1 cellular context compared by ENCODE assay signal in genomic region chr14:25034803-25035681, GRCh38.
TF ChIP-seq lines count a peak whose summit lies in the region.

No MANE protein-coding gene starts in this region.

TF ChIP-seq in HepG2, 621 proteins besides CTCF, POLR2A, EP300 and RAD21 (continued from another document and continues in another):
- no peak for TF ChIP-seq ZNF800 (CRISPR knock-in tag; IDR thresholded peaks at IDR 0.05)
- no peak for TF ChIP-seq GLI4 (CRISPR knock-in tag; IDR thresholded peaks at IDR 0.05; ENCODE audit: borderline replicate concordance)
- no peak for TF ChIP-seq GMEB1 (CRISPR knock-in tag; IDR thresholded peaks at IDR 0.05; ENCODE audit: borderline replicate concordance)
- no peak for TF ChIP-seq ZNF552 (CRISPR knock-in tag; IDR thresholded peaks at IDR 0.05; ENCODE audit: borderline replicate concordance)
- no peak for TF ChIP-seq ZNF33A (CRISPR knock-in tag; IDR thresholded peaks at IDR 0.05; ENCODE audit: borderline replicate concordance)
- no peak for TF ChIP-seq ISX (CRISPR knock-in tag; conservative IDR thresholded peaks at IDR 0.05)
- TF ChIP-seq ZNF30 (CRISPR knock-in tag; IDR thresholded peaks at IDR 0.05), result no peak
- no peak; the same call in 1 of the 2 replicates for TF ChIP-seq MTA1 (CRISPR knock-in tag; IDR thresholded peaks at IDR 0.05; ENCODE audit: borderline replicate concordance)
- peak; percentile 94 for TF ChIP-seq RXRB (CRISPR knock-in tag; IDR thresholded peaks at IDR 0.05; ENCODE audit: borderline replicate concordance)
- no peak for TF ChIP-seq TEF (CRISPR knock-in tag; IDR thresholded peaks at IDR 0.05)
- 0 out of 2 replicates have a peak, but pooled peaks have one; percentile 34 for TF ChIP-seq ZNF770 (CRISPR knock-in tag; IDR thresholded peaks at IDR 0.05)
- peak; percentile 89 for TF ChIP-seq MEF2D (CRISPR knock-in tag; IDR thresholded peaks at IDR 0.05)
- no peak for TF ChIP-seq ZNF274 (CRISPR knock-in tag; IDR thresholded peaks at IDR 0.05)
- TF ChIP-seq ZNF672 (CRISPR knock-in tag; IDR thresholded peaks at IDR 0.05), result no peak
- TF ChIP-seq CBFB (CRISPR knock-in tag; IDR thresholded peaks at IDR 0.05), result no peak
- TF ChIP-seq ZNF383 (CRISPR knock-in tag; IDR thresholded peaks at IDR 0.05; ENCODE audit: borderline replicate concordance), result no peak
- no peak for TF ChIP-seq BRCA1 (CRISPR knock-in tag; IDR thresholded peaks at IDR 0.05)
- TF ChIP-seq ZNF460 (CRISPR knock-in tag; IDR thresholded peaks at IDR 0.05; ENCODE audit: borderline replicate concordance), result no peak; the same call in 1 of the 2 replicates
- TF ChIP-seq ZBTB26 (CRISPR knock-in tag; IDR thresholded peaks at IDR 0.05; ENCODE audit: borderline replicate concordance), result no peak
- TF ChIP-seq ZFP90 (CRISPR knock-in tag; IDR thresholded peaks at IDR 0.05; ENCODE audit: borderline replicate concordance), result no peak
- no peak for TF ChIP-seq JARID2 (CRISPR knock-in tag; IDR thresholded peaks at IDR 0.05; ENCODE audit: insufficient replicate concordance)
- no peak for TF ChIP-seq ADNP (CRISPR knock-in tag; IDR thresholded peaks at IDR 0.05)
- TF ChIP-seq PLSCR1 (CRISPR knock-in tag; IDR thresholded peaks at IDR 0.05; ENCODE audit: borderline replicate concordance), result no peak
- TF ChIP-seq SMAD1 (CRISPR knock-in tag; IDR thresholded peaks at IDR 0.05; ENCODE audit: borderline replicate concordance, low read depth), result no peak
- TF ChIP-seq SMARCC2 (IDR thresholded peaks at IDR 0.05), result no peak
- TF ChIP-seq ARNT (IDR thresholded peaks at IDR 0.05), result no peak
- TF ChIP-seq SALL2 (CRISPR knock-in tag; IDR thresholded peaks at IDR 0.05), result no peak
- TF ChIP-seq MIER2 (CRISPR knock-in tag; IDR thresholded peaks at IDR 0.05), result peak; percentile 79
- TF ChIP-seq ZNF275 (CRISPR knock-in tag; IDR thresholded peaks at IDR 0.05; ENCODE audit: borderline replicate concordance), result no peak
- no peak for TF ChIP-seq ZBTB44 (CRISPR knock-in tag; IDR thresholded peaks at IDR 0.05)
- 0 out of 2 replicates have a peak, but pooled peaks have one; percentile 31 for TF ChIP-seq RFX3 (CRISPR knock-in tag; IDR thresholded peaks at IDR 0.05)
- no peak for TF ChIP-seq PAWR (CRISPR knock-in tag; IDR thresholded peaks at IDR 0.05; ENCODE audit: borderline replicate concordance)
- TF ChIP-seq ZNF337 (CRISPR knock-in tag; IDR thresholded peaks at IDR 0.05; ENCODE audit: borderline replicate concordance, low read depth), result no peak
- no peak for TF ChIP-seq ZNF282 (IDR thresholded peaks at IDR 0.05; ENCODE audit: partially characterized antibody)
- TF ChIP-seq ZNF605 (CRISPR knock-in tag; IDR thresholded peaks at IDR 0.05), result no peak
- TF ChIP-seq NFKBIZ (CRISPR knock-in tag; IDR thresholded peaks at IDR 0.05), result no peak; the same call in 1 of the 2 replicates
- no peak for TF ChIP-seq ZNF766 (CRISPR knock-in tag; IDR thresholded peaks at IDR 0.05; ENCODE audit: borderline replicate concordance)
- TF ChIP-seq PREB (CRISPR knock-in tag; IDR thresholded peaks at IDR 0.05), result no peak
- peak; percentile 64; the same call in 1 of the 2 replicates for TF ChIP-seq MEIS2 (CRISPR knock-in tag; IDR thresholded peaks at IDR 0.05)
- no peak for TF ChIP-seq ZNF781 (CRISPR knock-in tag; IDR thresholded peaks at IDR 0.05; ENCODE audit: borderline replicate concordance, not compliant biosample characterization)
- TF ChIP-seq CENPT (CRISPR knock-in tag; IDR thresholded peaks at IDR 0.05; ENCODE audit: low read depth), result no peak
- TF ChIP-seq TBX3 (IDR thresholded peaks at IDR 0.05; ENCODE audit: borderline replicate concordance), result no peak; the same call in 1 of the 2 replicates
- no peak for TF ChIP-seq ZNF318 (CRISPR knock-in tag; IDR thresholded peaks at IDR 0.05)
